ENCODE assay signal across 8 cellular contexts in genomic region chr12:121095544-121096198, GRCh38. TPM values are rescaled to one million over a fixed set of nuclear protein-coding genes. Genes with fewer than 3 reads are reported as not detected.
DNase-seq lines count a peak whose midpoint lies in the region; ATAC-seq, FAIRE-seq and TF ChIP-seq lines count a peak whose summit lies in the region.

No MANE protein-coding gene starts in this region.

- peaks cover 4% of the 10 kb centered on the region for H3K4me1 ChIP-seq in keratinocyte (ENCODE audit: control insufficient read depth, extremely low read depth, insufficient read depth, low read length)

- dilution Hi-C loops in keratinocyte (cut with MboI; ENCODE audit: extremely low pct_ligation_motif_present, low sequenced_read_pairs), result no loop called here

- no peaks in the 10 kb centered on the region for H3K9me1 ChIP-seq in keratinocyte (ENCODE audit: control insufficient read depth, extremely low read depth, insufficient read depth, low read length)

- peaks cover 52% of the 10 kb centered on the region for H3K27me3 Mint-ChIP-seq in HFFc6 (ENCODE audit: insufficient read depth)

- peak overlapping the region in 1 of 3 experiments; percentile 33 for H3K4me3 ChIP-seq in keratinocyte (ENCODE audit: control insufficient read depth in 2 of 3, extremely low read depth in 1 of 3, insufficient read depth in 2 of 3, low read depth in 1 of 3, low read length in 3 of 3)

- TF ChIP-seq CTCF in HFFc6 (IDR thresholded peaks at IDR 0.05) (peak; percentile 82), keratinocyte (optimal IDR thresholded peaks at IDR 0.05 in 1 of 3, IDR thresholded peaks at IDR 0.05 in 1 of 3, conservative IDR thresholded peaks at IDR 0.05 in 1 of 3; ENCODE audit: extremely low read depth in 1 of 3, insufficient read depth in 2 of 3, low read length in 3 of 3) (peak; percentile 65 to 96 (median 69))

- no peaks in the 10 kb centered on the region for H3K79me2 ChIP-seq in keratinocyte (ENCODE audit: control insufficient read depth, insufficient read depth, low read length)

- peak overlapping the region; percentile 71 for H2AFZ ChIP-seq in keratinocyte (ENCODE audit: control insufficient read depth, low read length)

- H3K9me3 ChIP-seq in keratinocyte (ENCODE audit: control insufficient read depth, low read depth, low read length), result no peaks in the 10 kb centered on the region

- H3K27me3 ChIP-seq in keratinocyte (ENCODE audit: control insufficient read depth, extremely low read depth, insufficient read depth, low read length), result peaks cover 5% of the 10 kb centered on the region

- H3K27ac ChIP-seq in caudate nucleus (ENCODE audit: low read depth, low read length) (no peak overlapping the region), keratinocyte (ENCODE audit: control insufficient read depth, insufficient read depth, low read length) (no peak overlapping the region)

- no peak for FAIRE-seq in keratinocyte (lab: Jason Lieb, UNC)

- no peak overlapping the region for H3K9ac ChIP-seq in keratinocyte (ENCODE audit: control insufficient read depth, extremely low read depth, insufficient read depth, low read length)

- H3K4me3 Mint-ChIP-seq in HFFc6, result peak overlapping the region; percentile 83

- peaks cover 10% of the 10 kb centered on the region for H3K4me1 Mint-ChIP-seq in HFFc6 (ENCODE audit: low read depth)

- no peak overlapping the region; the same call in 1 of the 2 replicates for H3K27ac Mint-ChIP-seq in HFFc6

- peaks cover 17% of the 10 kb centered on the region for H3K9me3 Mint-ChIP-seq in HFFc6

- H4K20me1 ChIP-seq in keratinocyte (ENCODE audit: control insufficient read depth, extremely low read depth, insufficient read depth, low read length), result no peaks in the 10 kb centered on the region

- H3K4me2 ChIP-seq in keratinocyte (ENCODE audit: control insufficient read depth, extremely low read depth, insufficient read depth, low read depth, low read length), result peak overlapping the region; percentile 77

- DNase-seq in COLO829 (ENCODE audit: low spot score), result peak; percentile 88
- no peak for DNase-seq in HFFc6
- DNase-seq in NCI-H2196 (lab: John Stamatoyannopoulos, UW; ENCODE audit: unreplicated experiment), result peak; percentile 54
- peak; percentile 61 for DNase-seq in activated CD4-positive, CD25-positive, alpha-beta regulatory T cell treated with anti-CD3 and anti-CD28 coated beads, Interleukin-2, amount 50 U/mL, for 16 hours (ENCODE audit: low read depth, low spot score)
- peak in 53 of 61 donors; percentile 4 to 73 (median 41) for DNase-seq in caudate nucleus (lab: John Stamatoyannopoulos, UW)
- no peak for DNase-seq in keratinocyte (ENCODE audit: low read depth, low spot score)
- peak; percentile 75 for DNase-seq in stimulated activated CD4-positive, alpha-beta T cell treated with anti-CD3 and anti-CD28 coated beads, Interleukin-12 subunit alpha, Interleukin-12 subunit beta, amount 100 ng/mL, for 4 hours

- ATAC-seq in GM19455 (IDR thresholded peaks at IDR 0.05; ENCODE audit: unreplicated experiment), result no peak

- no peaks in the 10 kb centered on the region for H3K36me3 ChIP-seq in keratinocyte (ENCODE audit: control insufficient read depth in 2 of 2, extremely low read depth in 1 of 2, insufficient read depth in 2 of 2, low read length in 2 of 2)

- H3K36me3 Mint-ChIP-seq in HFFc6 (ENCODE audit: low read depth), result peaks cover 6% of the 10 kb centered on the region; the same call in 1 of the 2 replicates

RNA-seq across cellular contexts. Expression of gene P2RX7, which starts 37.0 kb away (rescaled TPM):
- under 1 TPM; 0.17 to 0.32 (median 0.24) TPM for total RNA-seq in HFFc6 (2021; fragmentation: NEBNext Ultra II Directional; extraction: Animal tissue kit (Norgen Biotek cat#: 25700))
- 0.12 to 0.21 TPM (median 0.20 TPM) in 3 replicates for polyA plus RNA-seq in keratinocyte
- 1.1 TPM for polyA plus RNA-seq in keratinocyte (2011; ENCODE audit: low read depth)
- 0.07 and 0.14 TPM in 2 replicates for polyA plus RNA-seq in keratinocyte (2011; cell fraction: cytosol; rRNA removed)
- 0.23 and 0.63 TPM in 2 replicates for polyA plus RNA-seq in keratinocyte (2011; cell fraction: nucleus; rRNA removed)
- 0.09 and 2.2 TPM in 2 replicates for polyA plus RNA-seq in keratinocyte (2012; ENCODE audit: low replicate concordance)
- polyA minus RNA-seq in keratinocyte, result 0.03 TPM in 1 of 3 replicates, not detected in the others
- polyA minus RNA-seq in keratinocyte (2011; cell fraction: cytosol; rRNA and poly(A)+ RNA removed), result not detected
- 0.21 TPM in 1 of 2 replicates, not detected in the other for polyA minus RNA-seq in keratinocyte (2011; cell fraction: nucleus; rRNA and poly(A)+ RNA removed)

RNA-seq across cellular contexts. Expression of gene OASL, which starts 56.6 kb away (rescaled TPM):
- total RNA-seq in HFFc6 (2021; fragmentation: NEBNext Ultra II Directional; extraction: Animal tissue kit (Norgen Biotek cat#: 25700)), result not detected
- polyA plus RNA-seq in keratinocyte, result 3.6 to 6.2 TPM (median 4.5 TPM) in 3 replicates
- polyA plus RNA-seq in keratinocyte (2011; ENCODE audit: low read depth), result 7.1 TPM
- polyA plus RNA-seq in keratinocyte (2011; cell fraction: cytosol; rRNA removed), result 2.0 and 2.4 TPM in 2 replicates
- 2.5 and 2.6 TPM in 2 replicates for polyA plus RNA-seq in keratinocyte (2011; cell fraction: nucleus; rRNA removed)
- 5.6 and 24.2 TPM in 2 replicates for polyA plus RNA-seq in keratinocyte (2012; ENCODE audit: low replicate concordance)
- polyA minus RNA-seq in keratinocyte, result 2.7 to 5.1 TPM (median 2.7 TPM) in 3 replicates
- 2.7 TPM for polyA minus RNA-seq in keratinocyte (2011; cell fraction: cytosol; rRNA and poly(A)+ RNA removed)
- polyA minus RNA-seq in keratinocyte (2011; cell fraction: nucleus; rRNA and poly(A)+ RNA removed), result 2.6 and 2.7 TPM in 2 replicates

Comparison
In these comparisons a context has a peak if more than half of its experiments do, and no peak if none do; other contexts are left out.
1. DNase-seq: peak in COLO829 (single experiment), NCI-H2196 (single experiment), activated CD4-positive, CD25-positive, alpha-beta regulatory T cell treated with anti-CD3 and anti-CD28 coated beads, Interleukin-2, amount 50 U/mL, for 16 hours (single experiment), caudate nucleus (53 of 61) and stimulated activated CD4-positive, alpha-beta T cell treated with anti-CD3 and anti-CD28 coated beads, Interleukin-12 subunit alpha, Interleukin-12 subunit beta, amount 100 ng/mL, for 4 hours (single experiment); none in HFFc6 (single experiment) and keratinocyte (single experiment).